In genomic region chr5:139668064-139668880, GRCh38 we compare ENCODE assay signal across 8 cellular contexts. TPM values are rescaled to one million over a fixed set of nuclear protein-coding genes. Genes with fewer than 3 reads are reported as not detected.
DNase-seq lines count a peak whose midpoint lies in the region; ATAC-seq and TF ChIP-seq lines count a peak whose summit lies in the region.

No MANE protein-coding gene starts in this region.

- H3K4me1 ChIP-seq in lower lobe of right lung (peaks cover 87% of the 10 kb centered on the region), stomach (peaks cover 84 to 99% (median 94%) of the 10 kb centered on the region in 4 donors)

- H3K36me3 ChIP-seq in SU-DHL-6 (ENCODE audit: low read length), result no peaks in the 10 kb centered on the region
- H3K36me3 ChIP-seq in lower lobe of right lung, result no peaks in the 10 kb centered on the region
- H3K36me3 ChIP-seq in stomach, result peaks cover 0 to 3% (median 0%) of the 10 kb centered on the region in 4 donors

- H3K9me3 ChIP-seq in SU-DHL-6 (ENCODE audit: insufficient read depth, low read length) (no peaks in the 10 kb centered on the region), lower lobe of right lung (no peaks in the 10 kb centered on the region), stomach (no peaks in the 10 kb centered on the region)

- WGBS in stomach, 5 donors, result 3 to 8% (median 4%) methylated on average over 7 to 55 of the region's 55 CpGs

- H3K4me3 ChIP-seq in SU-DHL-6 (ENCODE audit: insufficient read depth, low read length, poor library complexity, severe bottlenecking) (peak overlapping the region; percentile 60), lower lobe of right lung (peak overlapping the region; percentile 50), stomach (peak overlapping the region; percentile 41 to 52 (median 48))

- no peaks in the 10 kb centered on the region for H3K9me2 ChIP-seq in SU-DHL-6 (replicated peaks; ENCODE audit: insufficient read depth, low read length)

- H4K20me1 ChIP-seq in SU-DHL-6 (ENCODE audit: low read depth, low read length), result no peaks in the 10 kb centered on the region

- TF ChIP-seq CTCF in SU-DHL-6 (IDR thresholded peaks at IDR 0.05; ENCODE audit: insufficient read depth, low read length, poor library complexity, severe bottlenecking), result no peak
- no peak for TF ChIP-seq CTCF in lower lobe of right lung (IDR thresholded peaks at IDR 0.05)
- no peak for TF ChIP-seq CTCF in stomach (IDR thresholded peaks at IDR 0.05)

- DNase-seq in NK-92 treated with Interleukin-12 subunit alpha and Interleukin-12 subunit beta, amount 100 ng/mL, for 24 hours (lab: John Stamatoyannopoulos, UW), result peak; percentile 31
- no peak for DNase-seq in NK-92 (lab: John Stamatoyannopoulos, UW; ENCODE audit: unreplicated experiment)
- peak; percentile 32 for DNase-seq in central memory CD4-positive, alpha-beta T cell
- no peak for DNase-seq in lower lobe of right lung
- peak; percentile 49 for DNase-seq in stomach
- DNase-seq in Kasumi-1 (lab: John Stamatoyannopoulos, UW), result no peak

- H2AFZ ChIP-seq in SU-DHL-6 (ENCODE audit: low read depth, low read length, severe bottlenecking), result no peak overlapping the region

- H3K27me3 ChIP-seq in SU-DHL-6 (ENCODE audit: low read length) (no peaks in the 10 kb centered on the region), lower lobe of right lung (ENCODE audit: low read depth) (no peaks in the 10 kb centered on the region), stomach (no peaks in the 10 kb centered on the region)

- peak overlapping the region; percentile 93 for H3K4me2 ChIP-seq in SU-DHL-6 (ENCODE audit: low read depth, low read length, poor library complexity, severe bottlenecking)

- H3K9ac ChIP-seq in SU-DHL-6 (ENCODE audit: low read length), result peak overlapping the region; percentile 81

- no peak for TF ChIP-seq EP300 in stomach (IDR thresholded peaks at IDR 0.05)

- TF ChIP-seq POLR2A in stomach (IDR thresholded peaks at IDR 0.05), result no peak

- intact Hi-C loops in lower lobe of right lung (cut with DNase I) (no loop called here), stomach (cut with DNase I; ENCODE audit: low total_unique reads) (no loop called here)

- peaks cover 55% of the 10 kb centered on the region for H3F3A ChIP-seq in SU-DHL-6 (ENCODE audit: insufficient read depth)

- peaks cover 88% of the 10 kb centered on the region for H3K79me2 ChIP-seq in SU-DHL-6 (ENCODE audit: insufficient read depth, low read length)

- peak; percentile 35 to 59 for ATAC-seq in lower lobe of right lung
- no peak for ATAC-seq in GM18907 (IDR thresholded peaks at IDR 0.05; ENCODE audit: unreplicated experiment)

- H3K27ac ChIP-seq in SU-DHL-6 (ENCODE audit: low read depth, low read length) (peak overlapping the region; percentile 99), lower lobe of right lung (peak overlapping the region; percentile 86), stomach (peak overlapping the region; percentile 85 to 95 (median 90))

RNA-seq across cellular contexts. Expression of gene CXXC5, which starts 20.1 kb away (rescaled TPM):
- total RNA-seq in lower lobe of right lung, result 27.3 TPM
- 100 to 1,000 TPM in 1 of 5 donors, 10 to 100 TPM in 4; 25.9 to 101 (median 32.7) TPM for total RNA-seq in stomach
- 10 to 100 TPM; 18.3 to 26.3 (median 22.2) TPM for polyA plus RNA-seq in stomach

Comparison
In these comparisons a context has a peak if more than half of its experiments do, and no peak if none do; other contexts are left out.
1. DNase-seq: peak in NK-92 treated with Interleukin-12 subunit alpha and Interleukin-12 subunit beta, amount 100 ng/mL, for 24 hours (single experiment), central memory CD4-positive, alpha-beta T cell (single experiment) and stomach (single experiment); none in NK-92 (single experiment), lower lobe of right lung (single experiment) and Kasumi-1 (0 of 2).
2. Peak in every context shown above with its lines, with median percentiles within 50 percentile points of each other: H3K27ac ChIP-seq and H3K4me3 ChIP-seq.